1 cellular context compared by ENCODE assay signal in the genomic region with DNA sequence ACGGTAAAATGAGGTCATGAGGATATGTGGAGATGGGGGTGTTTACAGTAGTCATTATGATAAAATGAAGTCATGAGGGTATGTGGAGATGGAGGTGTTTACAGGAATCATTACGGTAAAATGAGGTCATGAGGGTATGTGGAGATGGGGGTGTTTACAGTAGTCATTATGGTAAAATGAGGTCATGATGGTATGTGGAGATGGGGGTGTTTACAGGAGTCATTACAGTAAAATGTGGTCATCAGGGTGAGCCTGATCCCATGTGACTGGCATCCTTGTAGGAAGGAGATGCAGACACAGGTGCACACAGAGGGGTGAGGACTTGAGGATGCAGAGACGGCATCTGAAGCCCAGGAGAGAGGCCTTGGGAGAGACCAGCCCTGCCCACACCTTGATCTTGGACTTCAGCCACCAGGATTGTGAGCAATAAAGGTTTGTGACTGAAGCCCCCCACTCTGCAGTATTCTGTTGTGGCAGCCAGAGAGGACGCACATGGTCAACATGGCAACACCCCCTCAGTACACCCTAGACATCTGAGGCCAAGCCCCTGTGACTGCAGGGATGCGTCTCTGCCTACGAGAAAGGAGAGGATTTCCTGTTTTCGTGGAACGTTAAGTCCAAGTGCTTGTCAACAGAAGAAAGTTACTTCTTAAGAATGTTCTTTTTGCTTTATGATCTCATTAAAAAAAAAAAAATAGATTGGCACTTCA.
TF ChIP-seq lines count a peak whose summit lies in the region.

No MANE protein-coding gene starts in this region.

TF ChIP-seq in HEK293, 187 proteins besides CTCF, POLR2A, EP300 and RAD21 (continued from another document and continues in another):
- peak; percentile 95 for TF ChIP-seq ZNF558 (tag by site-specific recombination; IDR thresholded peaks at IDR 0.05)
- TF ChIP-seq ZNF155 (tag by site-specific recombination; IDR thresholded peaks at IDR 0.05), result peak; percentile 72; the same call in 1 of the 2 replicates
- peak; percentile 100 for TF ChIP-seq TRIM28 (IDR thresholded peaks at IDR 0.05; ENCODE audit: borderline replicate concordance, low read length)
- no peak for TF ChIP-seq OVOL3 (tag by site-specific recombination; IDR thresholded peaks at IDR 0.05)
- 0 out of 2 replicates have a peak, but pooled peaks have one; percentile 46 for TF ChIP-seq ZEB2 (tag by site-specific recombination; IDR thresholded peaks at IDR 0.05)
- peak; percentile 94; the same call in 1 of the 2 replicates for TF ChIP-seq ZNF670 (tag by site-specific recombination; IDR thresholded peaks at IDR 0.05; ENCODE audit: low read depth)
- peak; percentile 94 for TF ChIP-seq KLF17 (tag by site-specific recombination; IDR thresholded peaks at IDR 0.05)
- no peak for TF ChIP-seq ZNF292 (tag by site-specific recombination; IDR thresholded peaks at IDR 0.05; ENCODE audit: borderline replicate concordance, low read depth)
- peak; percentile 35; the same call in 1 of the 2 replicates for TF ChIP-seq ZBTB17 (tag by site-specific recombination; IDR thresholded peaks at IDR 0.05)
- TF ChIP-seq, protein P1, sequence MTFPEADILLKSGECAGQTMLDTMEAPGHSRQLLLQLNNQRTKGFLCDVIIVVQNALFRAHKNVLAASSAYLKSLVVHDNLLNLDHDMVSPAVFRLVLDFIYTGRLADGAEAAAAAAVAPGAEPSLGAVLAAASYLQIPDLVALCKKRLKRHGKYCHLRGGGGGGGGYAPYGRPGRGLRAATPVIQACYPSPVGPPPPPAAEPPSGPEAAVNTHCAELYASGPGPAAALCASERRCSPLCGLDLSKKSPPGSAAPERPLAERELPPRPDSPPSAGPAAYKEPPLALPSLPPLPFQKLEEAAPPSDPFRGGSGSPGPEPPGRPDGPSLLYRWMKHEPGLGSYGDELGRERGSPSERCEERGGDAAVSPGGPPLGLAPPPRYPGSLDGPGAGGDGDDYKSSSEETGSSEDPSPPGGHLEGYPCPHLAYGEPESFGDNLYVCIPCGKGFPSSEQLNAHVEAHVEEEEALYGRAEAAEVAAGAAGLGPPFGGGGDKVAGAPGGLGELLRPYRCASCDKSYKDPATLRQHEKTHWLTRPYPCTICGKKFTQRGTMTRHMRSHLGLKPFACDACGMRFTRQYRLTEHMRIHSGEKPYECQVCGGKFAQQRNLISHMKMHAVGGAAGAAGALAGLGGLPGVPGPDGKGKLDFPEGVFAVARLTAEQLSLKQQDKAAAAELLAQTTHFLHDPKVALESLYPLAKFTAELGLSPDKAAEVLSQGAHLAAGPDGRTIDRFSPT (tag by site-specific recombination; IDR thresholded peaks at IDR 0.05), result peak; percentile 56; the same call in 1 of the 2 replicates
- TF ChIP-seq ZFP69B (tag by site-specific recombination; IDR thresholded peaks at IDR 0.05), result peak; percentile 83
- TF ChIP-seq ZNF184 (tag by site-specific recombination; IDR thresholded peaks at IDR 0.05), result peak; percentile 68
- TF ChIP-seq SP3 (tag by site-specific recombination; IDR thresholded peaks at IDR 0.05), result no peak; the same call in 1 of the 2 replicates
- TF ChIP-seq, protein P2, sequence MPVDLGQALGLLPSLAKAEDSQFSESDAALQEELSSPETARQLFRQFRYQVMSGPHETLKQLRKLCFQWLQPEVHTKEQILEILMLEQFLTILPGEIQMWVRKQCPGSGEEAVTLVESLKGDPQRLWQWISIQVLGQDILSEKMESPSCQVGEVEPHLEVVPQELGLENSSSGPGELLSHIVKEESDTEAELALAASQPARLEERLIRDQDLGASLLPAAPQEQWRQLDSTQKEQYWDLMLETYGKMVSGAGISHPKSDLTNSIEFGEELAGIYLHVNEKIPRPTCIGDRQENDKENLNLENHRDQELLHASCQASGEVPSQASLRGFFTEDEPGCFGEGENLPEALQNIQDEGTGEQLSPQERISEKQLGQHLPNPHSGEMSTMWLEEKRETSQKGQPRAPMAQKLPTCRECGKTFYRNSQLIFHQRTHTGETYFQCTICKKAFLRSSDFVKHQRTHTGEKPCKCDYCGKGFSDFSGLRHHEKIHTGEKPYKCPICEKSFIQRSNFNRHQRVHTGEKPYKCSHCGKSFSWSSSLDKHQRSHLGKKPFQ (tag by site-specific recombination; IDR thresholded peaks at IDR 0.05), result no peak
- TF ChIP-seq, protein P3, sequence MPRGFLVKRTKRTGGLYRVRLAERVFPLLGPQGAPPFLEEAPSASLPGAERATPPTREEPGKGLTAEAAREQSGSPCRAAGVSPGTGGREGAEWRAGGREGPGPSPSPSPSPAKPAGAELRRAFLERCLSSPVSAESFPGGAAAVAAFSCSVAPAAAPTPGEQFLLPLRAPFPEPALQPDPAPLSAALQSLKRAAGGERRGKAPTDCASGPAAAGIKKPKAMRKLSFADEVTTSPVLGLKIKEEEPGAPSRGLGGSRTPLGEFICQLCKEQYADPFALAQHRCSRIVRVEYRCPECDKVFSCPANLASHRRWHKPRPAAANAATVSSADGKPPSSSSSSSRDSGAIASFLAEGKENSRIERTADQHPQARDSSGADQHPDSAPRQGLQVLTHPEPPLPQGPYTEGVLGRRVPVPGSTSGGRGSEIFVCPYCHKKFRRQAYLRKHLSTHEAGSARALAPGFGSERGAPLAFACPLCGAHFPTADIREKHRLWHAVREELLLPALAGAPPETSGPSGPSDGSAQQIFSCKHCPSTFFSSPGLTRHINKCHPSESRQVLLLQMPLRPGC (tag by site-specific recombination; IDR thresholded peaks at IDR 0.05), result peak; percentile 88
- TF ChIP-seq, protein P4, sequence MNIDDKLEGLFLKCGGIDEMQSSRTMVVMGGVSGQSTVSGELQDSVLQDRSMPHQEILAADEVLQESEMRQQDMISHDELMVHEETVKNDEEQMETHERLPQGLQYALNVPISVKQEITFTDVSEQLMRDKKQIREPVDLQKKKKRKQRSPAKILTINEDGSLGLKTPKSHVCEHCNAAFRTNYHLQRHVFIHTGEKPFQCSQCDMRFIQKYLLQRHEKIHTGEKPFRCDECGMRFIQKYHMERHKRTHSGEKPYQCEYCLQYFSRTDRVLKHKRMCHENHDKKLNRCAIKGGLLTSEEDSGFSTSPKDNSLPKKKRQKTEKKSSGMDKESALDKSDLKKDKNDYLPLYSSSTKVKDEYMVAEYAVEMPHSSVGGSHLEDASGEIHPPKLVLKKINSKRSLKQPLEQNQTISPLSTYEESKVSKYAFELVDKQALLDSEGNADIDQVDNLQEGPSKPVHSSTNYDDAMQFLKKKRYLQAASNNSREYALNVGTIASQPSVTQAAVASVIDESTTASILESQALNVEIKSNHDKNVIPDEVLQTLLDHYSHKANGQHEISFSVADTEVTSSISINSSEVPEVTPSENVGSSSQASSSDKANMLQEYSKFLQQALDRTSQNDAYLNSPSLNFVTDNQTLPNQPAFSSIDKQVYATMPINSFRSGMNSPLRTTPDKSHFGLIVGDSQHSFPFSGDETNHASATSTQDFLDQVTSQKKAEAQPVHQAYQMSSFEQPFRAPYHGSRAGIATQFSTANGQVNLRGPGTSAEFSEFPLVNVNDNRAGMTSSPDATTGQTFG (tag by site-specific recombination; IDR thresholded peaks at IDR 0.05; ENCODE audit: borderline replicate concordance), result 0 out of 2 replicates have a peak, but pooled peaks have one; percentile 23
- TF ChIP-seq ZNF366 (tag by site-specific recombination; conservative IDR thresholded peaks at IDR 0.05), result no peak
- no peak for TF ChIP-seq MZF1 (tag by site-specific recombination; IDR thresholded peaks at IDR 0.05; ENCODE audit: borderline replicate concordance)
- 0 out of 2 replicates have a peak, but pooled peaks have one; percentile 58 for TF ChIP-seq YY2 (tag by site-specific recombination; IDR thresholded peaks at IDR 0.05)
- TF ChIP-seq ZFP37 (tag by site-specific recombination; IDR thresholded peaks at IDR 0.05), result 0 out of 2 replicates have a peak, but pooled peaks have one; percentile 19
- peak; percentile 99 for TF ChIP-seq SETDB1 (IDR thresholded peaks at IDR 0.05; ENCODE audit: insufficient read length, low read length)
- no peak for TF ChIP-seq ZNF792 (tag by site-specific recombination; IDR thresholded peaks at IDR 0.05)
- peak; percentile 87; the same call in 1 of the 2 replicates for TF ChIP-seq ZNF24 (tag by site-specific recombination; IDR thresholded peaks at IDR 0.05)
- 0 out of 2 replicates have a peak, but pooled peaks have one; percentile 12 for TF ChIP-seq OSR2 (tag by site-specific recombination; IDR thresholded peaks at IDR 0.05)
- TF ChIP-seq ZNF2 (tag by site-specific recombination; IDR thresholded peaks at IDR 0.05), result 0 out of 2 replicates have a peak, but pooled peaks have one; percentile 20
- peak; percentile 30; the same call in 1 of the 2 replicates for TF ChIP-seq ZNF112 (tag by site-specific recombination; IDR thresholded peaks at IDR 0.05)
- TF ChIP-seq, protein P5, sequence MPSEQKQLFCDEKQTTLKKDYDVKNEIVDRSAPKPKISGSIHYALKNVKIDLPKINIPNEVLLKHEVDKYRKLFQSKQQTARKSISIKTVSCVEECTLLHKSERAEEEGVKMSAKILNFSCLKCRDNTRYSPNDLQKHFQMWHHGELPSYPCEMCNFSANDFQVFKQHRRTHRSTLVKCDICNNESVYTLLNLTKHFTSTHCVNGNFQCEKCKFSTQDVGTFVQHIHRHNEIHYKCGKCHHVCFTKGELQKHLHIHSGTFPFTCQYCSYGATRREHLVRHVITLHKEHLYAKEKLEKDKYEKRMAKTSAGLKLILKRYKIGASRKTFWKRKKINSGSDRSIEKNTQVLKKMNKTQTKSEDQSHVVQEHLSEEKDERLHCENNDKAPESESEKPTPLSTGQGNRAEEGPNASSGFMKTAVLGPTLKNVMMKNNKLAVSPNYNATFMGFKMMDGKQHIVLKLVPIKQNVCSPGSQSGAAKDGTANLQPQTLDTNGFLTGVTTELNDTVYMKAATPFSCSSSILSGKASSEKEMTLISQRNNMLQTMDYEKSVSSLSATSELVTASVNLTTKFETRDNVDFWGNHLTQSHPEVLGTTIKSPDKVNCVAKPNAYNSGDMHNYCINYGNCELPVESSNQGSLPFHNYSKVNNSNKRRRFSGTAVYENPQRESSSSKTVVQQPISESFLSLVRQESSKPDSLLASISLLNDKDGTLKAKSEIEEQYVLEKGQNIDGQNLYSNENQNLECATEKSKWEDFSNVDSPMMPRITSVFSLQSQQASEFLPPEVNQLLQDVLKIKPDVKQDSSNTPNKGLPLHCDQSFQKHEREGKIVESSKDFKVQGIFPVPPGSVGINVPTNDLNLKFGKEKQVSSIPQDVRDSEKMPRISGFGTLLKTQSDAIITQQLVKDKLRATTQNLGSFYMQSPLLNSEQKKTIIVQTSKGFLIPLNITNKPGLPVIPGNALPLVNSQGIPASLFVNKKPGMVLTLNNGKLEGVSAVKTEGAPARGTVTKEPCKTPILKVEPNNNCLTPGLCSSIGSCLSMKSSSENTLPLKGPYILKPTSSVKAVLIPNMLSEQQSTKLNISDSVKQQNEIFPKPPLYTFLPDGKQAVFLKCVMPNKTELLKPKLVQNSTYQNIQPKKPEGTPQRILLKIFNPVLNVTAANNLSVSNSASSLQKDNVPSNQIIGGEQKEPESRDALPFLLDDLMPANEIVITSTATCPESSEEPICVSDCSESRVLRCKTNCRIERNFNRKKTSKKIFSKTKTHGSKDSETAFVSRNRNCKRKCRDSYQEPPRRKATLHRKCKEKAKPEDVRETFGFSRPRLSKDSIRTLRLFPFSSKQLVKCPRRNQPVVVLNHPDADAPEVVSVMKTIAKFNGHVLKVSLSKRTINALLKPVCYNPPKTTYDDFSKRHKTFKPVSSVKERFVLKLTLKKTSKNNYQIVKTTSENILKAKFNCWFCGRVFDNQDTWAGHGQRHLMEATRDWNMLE (tag by site-specific recombination; conservative IDR thresholded peaks at IDR 0.05; ENCODE audit: low read depth), result peak; percentile 52; the same call in 1 of the 2 replicates
- TF ChIP-seq ZNF324 (tag by site-specific recombination; IDR thresholded peaks at IDR 0.05), result peak; percentile 98
- TF ChIP-seq ZNF629 (tag by site-specific recombination; IDR thresholded peaks at IDR 0.05), result peak; percentile 78
- 0 out of 2 replicates have a peak, but pooled peaks have one; percentile 44 for TF ChIP-seq ZNF707 (tag by site-specific recombination; IDR thresholded peaks at IDR 0.05)
- TF ChIP-seq PRDM10 (tag by site-specific recombination; IDR thresholded peaks at IDR 0.05), result peak; percentile 70
- peak; percentile 27; the same call in 1 of the 2 replicates for TF ChIP-seq ZNF398 (tag by site-specific recombination; IDR thresholded peaks at IDR 0.05)
